ENCODE assay signal across 41 cellular contexts in the genomic region with DNA sequence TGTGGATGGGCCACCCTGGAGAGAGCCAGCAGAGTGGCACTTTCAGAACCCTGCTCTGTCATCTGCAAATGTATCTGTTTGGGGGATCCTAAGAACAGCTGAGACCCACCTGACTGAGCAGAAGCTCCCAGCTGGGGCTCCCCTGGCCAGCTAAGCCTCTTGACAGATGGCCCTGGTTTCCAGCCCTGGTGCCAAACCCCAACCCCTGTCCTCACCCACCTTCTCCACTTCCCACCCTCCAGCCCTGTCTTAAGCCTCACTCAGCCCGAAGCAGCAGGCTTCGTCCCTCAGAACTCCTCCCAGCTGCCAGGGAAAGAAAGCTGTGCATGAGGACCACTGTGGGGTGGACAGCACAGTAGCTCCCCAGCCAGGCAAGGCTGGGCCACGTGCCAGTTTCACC. TPM values are rescaled to one million over a fixed set of nuclear protein-coding genes. Genes with fewer than 3 reads are reported as not detected.
"Had no signal": no experiment of that assay in that cellular context is flagged by ENCODE, and none has a peak within 500 bp of the region (broad histone marks: within the 10 kb centered on the region; RNA-seq: fewer than 3 reads in every experiment).

No MANE protein-coding gene starts in this region.

- H3K9me3 Mint-ChIP-seq: activated naive CD4-positive, alpha-beta T cell treated with anti-CD3 and anti-CD28 coated beads for 36 hours; activated naive CD4-positive, alpha-beta T cell treated with anti-CD3 and anti-CD28 coated beads, Interleukin-2, amount 10 ng/mL, durations not matched to agents 7 days and 5 days; activated naive CD4-positive, alpha-beta T cell treated with anti-CD3 and anti-CD28 coated beads, Interleukin-2, amount 50 U/mL, for 24 hours; activated naive CD4-positive, alpha-beta T cell treated with anti-CD3 and anti-CD28 coated beads, Interleukin-2, amount 50 U/mL, for 72 hours; activated naive CD8-positive, alpha-beta T cell treated with anti-CD3 and anti-CD28 coated beads for 36 hours; activated naive CD8-positive, alpha-beta T cell treated with anti-CD3 and anti-CD28 coated beads, Interleukin-2, amount 10 ng/mL, durations not matched to agents 7 days and 5 days; activated naive CD8-positive, alpha-beta T cell treated with anti-CD3 and anti-CD28 coated beads, Interleukin-2, amount 50 U/mL, for 24 hours; activated T-cell treated with anti-CD3 and anti-CD28 coated beads, Interleukin-2, amount 50 U/mL, for 24 hours; activated T-cell treated with anti-CD3 and anti-CD28 coated beads, Interleukin-2, amount 50 U/mL, for 4 hours; activated T-cell treated with anti-CD3 and anti-CD28 coated beads, Interleukin-2, amount 50 U/mL, for 72 hours; activated T-helper 1 cell treated with anti-CD3 and anti-CD28 coated beads, Interleukin-12 subunit alpha, Interleukin-12 subunit beta, Interleukin-2, Interleukin-4 antibody, amounts not matched to agents 30 ng/mL and 10 ng/mL and 1 ng/mL, durations not matched to agents 14 hours and 24 hours and 36 hours; activated T-helper 17 cell treated with anti-CD3 and anti-CD28 coated beads, Interleukin-2, amount 50 U/mL, for 72 hours; activated T-helper 2 cell treated with anti-CD3 and anti-CD28 coated beads, Interferon-gamma antibody, Interleukin-2, Interleukin-4, amounts not matched to agents 10 μg/mL and 5 μg/mL and 100 μg/mL, durations not matched to agents 14 hours and 24 hours and 36 hours; central memory CD8-positive, alpha-beta T cell had no signal

- DNase-seq: activated effector memory CD4-positive, alpha-beta T cell treated with Interleukin-2 at 50 U/mL for 16 hours; activated gamma-delta T cell; activated gamma-delta T cell treated with Interleukin-2 at 50 U/mL for 16 hours; activated naive CD4-positive, alpha-beta T cell; activated naive CD4-positive, alpha-beta T cell treated with anti-CD3 and anti-CD28 coated beads for 36 hours; activated naive CD4-positive, alpha-beta T cell treated with anti-CD3 and anti-CD28 coated beads, Interleukin-2, amount 10 ng/mL, durations not matched to agents 7 days and 5 days; activated naive CD4-positive, alpha-beta T cell treated with anti-CD3 and anti-CD28 coated beads, Interleukin-2, amount 50 U/mL, for 16 hours; activated naive CD4-positive, alpha-beta T cell treated with Interleukin-2 at 50 U/mL for 16 hours; activated naive CD8-positive, alpha-beta T cell treated with anti-CD3 and anti-CD28 coated beads for 36 hours; activated naive CD8-positive, alpha-beta T cell treated with anti-CD3 and anti-CD28 coated beads, Interleukin-2, amount 10 ng/mL, durations not matched to agents 7 days and 5 days; activated naive CD8-positive, alpha-beta T cell treated with anti-CD3 and anti-CD28 coated beads, Interleukin-2, amount 50 U/mL, for 24 hours; activated T-cell treated with anti-CD3 and anti-CD28 coated beads, Interleukin-2, amount 50 U/mL, for 1 hour; activated T-cell treated with anti-CD3 and anti-CD28 coated beads, Interleukin-2, amount 50 U/mL, for 24 hours; activated T-cell treated with anti-CD3 and anti-CD28 coated beads, Interleukin-2, amount 50 U/mL, for 4 hours; activated T-cell treated with anti-CD3 and anti-CD28 coated beads, Interleukin-2, amount 50 U/mL, for 48 hours; activated T-cell treated with anti-CD3 and anti-CD28 coated beads, Interleukin-2, amount 50 U/mL, for 72 hours; adrenal gland; amniotic stem cell; amygdala; anterior cingulate cortex; aorta; body of pancreas; brain microvascular endothelial cell; caudate nucleus; central memory CD4-positive, alpha-beta T cell; cerebellar nuclear complex had no signal

- H3K36me3 Mint-ChIP-seq: activated naive CD4-positive, alpha-beta T cell treated with anti-CD3 and anti-CD28 coated beads, Interleukin-2, amount 10 ng/mL, durations not matched to agents 7 days and 5 days; activated naive CD4-positive, alpha-beta T cell treated with anti-CD3 and anti-CD28 coated beads, Interleukin-2, amount 50 U/mL, for 24 hours; activated naive CD4-positive, alpha-beta T cell treated with anti-CD3 and anti-CD28 coated beads, Interleukin-2, amount 50 U/mL, for 72 hours; activated naive CD8-positive, alpha-beta T cell; activated naive CD8-positive, alpha-beta T cell treated with anti-CD3 and anti-CD28 coated beads for 36 hours; activated naive CD8-positive, alpha-beta T cell treated with anti-CD3 and anti-CD28 coated beads, Interleukin-2, amount 10 ng/mL, durations not matched to agents 7 days and 5 days; brain had no signal

- H3K27ac Mint-ChIP-seq: activated naive CD4-positive, alpha-beta T cell treated with anti-CD3 and anti-CD28 coated beads for 36 hours; activated naive CD4-positive, alpha-beta T cell treated with anti-CD3 and anti-CD28 coated beads, Interleukin-2, amount 10 ng/mL, durations not matched to agents 7 days and 5 days; activated naive CD4-positive, alpha-beta T cell treated with anti-CD3 and anti-CD28 coated beads, Interleukin-2, amount 50 U/mL, for 24 hours; activated naive CD4-positive, alpha-beta T cell treated with anti-CD3 and anti-CD28 coated beads, Interleukin-2, amount 50 U/mL, for 72 hours; activated naive CD8-positive, alpha-beta T cell; activated naive CD8-positive, alpha-beta T cell treated with anti-CD3 and anti-CD28 coated beads for 36 hours; activated naive CD8-positive, alpha-beta T cell treated with anti-CD3 and anti-CD28 coated beads, Interleukin-2, amount 10 ng/mL, durations not matched to agents 7 days and 5 days; activated naive CD8-positive, alpha-beta T cell treated with anti-CD3 and anti-CD28 coated beads, Interleukin-2, amount 50 U/mL, for 24 hours; activated T-cell treated with anti-CD3 and anti-CD28 coated beads, Interleukin-2, amount 50 U/mL, for 24 hours; activated T-cell treated with anti-CD3 and anti-CD28 coated beads, Interleukin-2, amount 50 U/mL, for 72 hours; activated T-helper 1 cell treated with anti-CD3 and anti-CD28 coated beads, Interleukin-12 subunit alpha, Interleukin-12 subunit beta, Interleukin-2, Interleukin-4 antibody, amounts not matched to agents 30 ng/mL and 10 ng/mL and 1 ng/mL, durations not matched to agents 14 hours and 24 hours and 36 hours; activated T-helper 17 cell treated with anti-CD3 and anti-CD28 coated beads, Interleukin-2, amount 50 U/mL, for 72 hours; activated T-helper 2 cell treated with anti-CD3 and anti-CD28 coated beads, Interferon-gamma antibody, Interleukin-2, Interleukin-4, amounts not matched to agents 10 μg/mL and 5 μg/mL and 100 μg/mL, durations not matched to agents 14 hours and 24 hours and 36 hours; brain had no signal

- H3K36me3 ChIP-seq: adrenal gland, ascending aorta, brain microvascular endothelial cell, breast epithelium, cardiac muscle cell had no signal

- H3K4me3 Mint-ChIP-seq: activated naive CD4-positive, alpha-beta T cell treated with anti-CD3 and anti-CD28 coated beads for 36 hours; activated naive CD4-positive, alpha-beta T cell treated with anti-CD3 and anti-CD28 coated beads, Interleukin-2, amount 10 ng/mL, durations not matched to agents 7 days and 5 days; activated naive CD4-positive, alpha-beta T cell treated with anti-CD3 and anti-CD28 coated beads, Interleukin-2, amount 50 U/mL, for 24 hours; activated naive CD8-positive, alpha-beta T cell; activated naive CD8-positive, alpha-beta T cell treated with anti-CD3 and anti-CD28 coated beads for 36 hours; activated naive CD8-positive, alpha-beta T cell treated with anti-CD3 and anti-CD28 coated beads, Interleukin-2, amount 10 ng/mL, durations not matched to agents 7 days and 5 days; activated naive CD8-positive, alpha-beta T cell treated with anti-CD3 and anti-CD28 coated beads, Interleukin-2, amount 50 U/mL, for 24 hours; activated T-cell treated with anti-CD3 and anti-CD28 coated beads, Interleukin-2, amount 50 U/mL, for 24 hours; activated T-cell treated with anti-CD3 and anti-CD28 coated beads, Interleukin-2, amount 50 U/mL, for 4 hours; activated T-cell treated with anti-CD3 and anti-CD28 coated beads, Interleukin-2, amount 50 U/mL, for 72 hours; activated T-helper 1 cell treated with anti-CD3 and anti-CD28 coated beads, Interleukin-12 subunit alpha, Interleukin-12 subunit beta, Interleukin-2, Interleukin-4 antibody, amounts not matched to agents 30 ng/mL and 10 ng/mL and 1 ng/mL, durations not matched to agents 14 hours and 24 hours and 36 hours; activated T-helper 17 cell treated with anti-CD3 and anti-CD28 coated beads, Interleukin-2, amount 50 U/mL, for 72 hours; brain; central memory CD8-positive, alpha-beta T cell had no signal

- H3K27me3 ChIP-seq: adrenal gland, ascending aorta, body of pancreas, cardiac muscle cell had no signal

- H3K27ac ChIP-seq: adrenal gland, ascending aorta, body of pancreas, brain microvascular endothelial cell, breast epithelium, cardiac muscle cell had no signal

- H3K4me1 Mint-ChIP-seq: activated naive CD4-positive, alpha-beta T cell treated with anti-CD3 and anti-CD28 coated beads, Interleukin-2, amount 10 ng/mL, durations not matched to agents 7 days and 5 days; activated naive CD4-positive, alpha-beta T cell treated with anti-CD3 and anti-CD28 coated beads, Interleukin-2, amount 50 U/mL, for 24 hours; activated naive CD8-positive, alpha-beta T cell treated with anti-CD3 and anti-CD28 coated beads for 36 hours; activated naive CD8-positive, alpha-beta T cell treated with anti-CD3 and anti-CD28 coated beads, Interleukin-2, amount 50 U/mL, for 24 hours; activated T-helper 17 cell treated with anti-CD3 and anti-CD28 coated beads, Interleukin-2, amount 50 U/mL, for 72 hours; brain; central memory CD8-positive, alpha-beta T cell had no signal

- H3K9me3 ChIP-seq: adrenal gland, ascending aorta, body of pancreas, breast epithelium had no signal

- H3K4me3 ChIP-seq: adrenal gland, ascending aorta, body of pancreas, breast epithelium, cardiac muscle cell had no signal

RNA-seq across cellular contexts. Expression of a gene that starts 3.5 kb away (rescaled TPM):
- total RNA-seq: activated naive CD4-positive, alpha-beta T cell treated with anti-CD3 and anti-CD28 coated beads for 36 hours; activated naive CD4-positive, alpha-beta T cell treated with anti-CD3 and anti-CD28 coated beads, Interleukin-2, amount 50 U/mL, for 72 hours; activated naive CD8-positive, alpha-beta T cell treated with anti-CD3 and anti-CD28 coated beads for 36 hours; activated naive CD8-positive, alpha-beta T cell treated with anti-CD3 and anti-CD28 coated beads, Interleukin-2, amount 10 ng/mL, durations not matched to agents 7 days and 5 days; activated T-cell treated with anti-CD3 and anti-CD28 coated beads, Interleukin-2, amount 50 U/mL, for 4 hours; activated T-cell treated with anti-CD3 and anti-CD28 coated beads, Interleukin-2, amount 50 U/mL, for 72 hours; activated T-helper 1 cell treated with anti-CD3 and anti-CD28 coated beads, Interleukin-12 subunit alpha, Interleukin-12 subunit beta, Interleukin-2, Interleukin-4 antibody, amounts not matched to agents 30 ng/mL and 10 ng/mL and 1 ng/mL, durations not matched to agents 14 hours and 24 hours and 36 hours; activated T-helper 17 cell treated with anti-CD3 and anti-CD28 coated beads, Interleukin-2, amount 50 U/mL, for 72 hours; activated T-helper 2 cell treated with anti-CD3 and anti-CD28 coated beads, Interferon-gamma antibody, Interleukin-2, Interleukin-4, amounts not matched to agents 10 μg/mL and 5 μg/mL and 100 μg/mL, durations not matched to agents 14 hours and 24 hours and 36 hours; aorta; ascending aorta; body of pancreas; cardiac muscle cell; cardiac septum; cerebellum; chondrocyte had no signal
- polyA plus RNA-seq: adipose tissue, cardiac muscle cell had no signal

RNA-seq across cellular contexts. Expression of a gene that starts 11.4 kb away (rescaled TPM):
- total RNA-seq: activated naive CD4-positive, alpha-beta T cell treated with anti-CD3 and anti-CD28 coated beads for 36 hours; activated naive CD4-positive, alpha-beta T cell treated with anti-CD3 and anti-CD28 coated beads, Interleukin-2, amount 50 U/mL, for 72 hours; activated naive CD8-positive, alpha-beta T cell treated with anti-CD3 and anti-CD28 coated beads for 36 hours; activated naive CD8-positive, alpha-beta T cell treated with anti-CD3 and anti-CD28 coated beads, Interleukin-2, amount 10 ng/mL, durations not matched to agents 7 days and 5 days; activated T-cell treated with anti-CD3 and anti-CD28 coated beads, Interleukin-2, amount 50 U/mL, for 4 hours; activated T-cell treated with anti-CD3 and anti-CD28 coated beads, Interleukin-2, amount 50 U/mL, for 72 hours; activated T-helper 1 cell treated with anti-CD3 and anti-CD28 coated beads, Interleukin-12 subunit alpha, Interleukin-12 subunit beta, Interleukin-2, Interleukin-4 antibody, amounts not matched to agents 30 ng/mL and 10 ng/mL and 1 ng/mL, durations not matched to agents 14 hours and 24 hours and 36 hours; activated T-helper 17 cell treated with anti-CD3 and anti-CD28 coated beads, Interleukin-2, amount 50 U/mL, for 72 hours; activated T-helper 2 cell treated with anti-CD3 and anti-CD28 coated beads, Interferon-gamma antibody, Interleukin-2, Interleukin-4, amounts not matched to agents 10 μg/mL and 5 μg/mL and 100 μg/mL, durations not matched to agents 14 hours and 24 hours and 36 hours; cardiac muscle cell; cardiac septum; cerebellum had no signal

RNA-seq across cellular contexts. Expression of a gene that starts 37.2 kb away (rescaled TPM):
- total RNA-seq: activated naive CD4-positive, alpha-beta T cell treated with anti-CD3 and anti-CD28 coated beads for 36 hours; activated naive CD4-positive, alpha-beta T cell treated with anti-CD3 and anti-CD28 coated beads, Interleukin-2, amount 50 U/mL, for 72 hours; activated naive CD8-positive, alpha-beta T cell treated with anti-CD3 and anti-CD28 coated beads for 36 hours; activated naive CD8-positive, alpha-beta T cell treated with anti-CD3 and anti-CD28 coated beads, Interleukin-2, amount 10 ng/mL, durations not matched to agents 7 days and 5 days; activated T-cell treated with anti-CD3 and anti-CD28 coated beads, Interleukin-2, amount 50 U/mL, for 4 hours; activated T-cell treated with anti-CD3 and anti-CD28 coated beads, Interleukin-2, amount 50 U/mL, for 72 hours; activated T-helper 1 cell treated with anti-CD3 and anti-CD28 coated beads, Interleukin-12 subunit alpha, Interleukin-12 subunit beta, Interleukin-2, Interleukin-4 antibody, amounts not matched to agents 30 ng/mL and 10 ng/mL and 1 ng/mL, durations not matched to agents 14 hours and 24 hours and 36 hours; activated T-helper 17 cell treated with anti-CD3 and anti-CD28 coated beads, Interleukin-2, amount 50 U/mL, for 72 hours; activated T-helper 2 cell treated with anti-CD3 and anti-CD28 coated beads, Interferon-gamma antibody, Interleukin-2, Interleukin-4, amounts not matched to agents 10 μg/mL and 5 μg/mL and 100 μg/mL, durations not matched to agents 14 hours and 24 hours and 36 hours; cardiac muscle cell; cardiac septum; cerebellum had no signal

RNA-seq across cellular contexts. Expression of a gene that starts 47.2 kb away (rescaled TPM):
- total RNA-seq: activated naive CD4-positive, alpha-beta T cell treated with anti-CD3 and anti-CD28 coated beads for 36 hours; activated naive CD4-positive, alpha-beta T cell treated with anti-CD3 and anti-CD28 coated beads, Interleukin-2, amount 50 U/mL, for 72 hours; activated naive CD8-positive, alpha-beta T cell treated with anti-CD3 and anti-CD28 coated beads for 36 hours; activated naive CD8-positive, alpha-beta T cell treated with anti-CD3 and anti-CD28 coated beads, Interleukin-2, amount 10 ng/mL, durations not matched to agents 7 days and 5 days; activated T-cell treated with anti-CD3 and anti-CD28 coated beads, Interleukin-2, amount 50 U/mL, for 72 hours; activated T-helper 1 cell treated with anti-CD3 and anti-CD28 coated beads, Interleukin-12 subunit alpha, Interleukin-12 subunit beta, Interleukin-2, Interleukin-4 antibody, amounts not matched to agents 30 ng/mL and 10 ng/mL and 1 ng/mL, durations not matched to agents 14 hours and 24 hours and 36 hours; activated T-helper 17 cell treated with anti-CD3 and anti-CD28 coated beads, Interleukin-2, amount 50 U/mL, for 72 hours; activated T-helper 2 cell treated with anti-CD3 and anti-CD28 coated beads, Interferon-gamma antibody, Interleukin-2, Interleukin-4, amounts not matched to agents 10 μg/mL and 5 μg/mL and 100 μg/mL, durations not matched to agents 14 hours and 24 hours and 36 hours had no signal

RNA-seq across cellular contexts. Expression of a gene that starts 49.0 kb away (rescaled TPM):
- total RNA-seq: activated naive CD4-positive, alpha-beta T cell treated with anti-CD3 and anti-CD28 coated beads for 36 hours; activated naive CD8-positive, alpha-beta T cell treated with anti-CD3 and anti-CD28 coated beads for 36 hours; activated naive CD8-positive, alpha-beta T cell treated with anti-CD3 and anti-CD28 coated beads, Interleukin-2, amount 10 ng/mL, durations not matched to agents 7 days and 5 days; activated T-cell treated with anti-CD3 and anti-CD28 coated beads, Interleukin-2, amount 50 U/mL, for 4 hours; activated T-helper 1 cell treated with anti-CD3 and anti-CD28 coated beads, Interleukin-12 subunit alpha, Interleukin-12 subunit beta, Interleukin-2, Interleukin-4 antibody, amounts not matched to agents 30 ng/mL and 10 ng/mL and 1 ng/mL, durations not matched to agents 14 hours and 24 hours and 36 hours; activated T-helper 2 cell treated with anti-CD3 and anti-CD28 coated beads, Interferon-gamma antibody, Interleukin-2, Interleukin-4, amounts not matched to agents 10 μg/mL and 5 μg/mL and 100 μg/mL, durations not matched to agents 14 hours and 24 hours and 36 hours; cardiac muscle cell; cardiac septum had no signal
